33 cellular contexts compared by ENCODE assay signal in the genomic region with DNA sequence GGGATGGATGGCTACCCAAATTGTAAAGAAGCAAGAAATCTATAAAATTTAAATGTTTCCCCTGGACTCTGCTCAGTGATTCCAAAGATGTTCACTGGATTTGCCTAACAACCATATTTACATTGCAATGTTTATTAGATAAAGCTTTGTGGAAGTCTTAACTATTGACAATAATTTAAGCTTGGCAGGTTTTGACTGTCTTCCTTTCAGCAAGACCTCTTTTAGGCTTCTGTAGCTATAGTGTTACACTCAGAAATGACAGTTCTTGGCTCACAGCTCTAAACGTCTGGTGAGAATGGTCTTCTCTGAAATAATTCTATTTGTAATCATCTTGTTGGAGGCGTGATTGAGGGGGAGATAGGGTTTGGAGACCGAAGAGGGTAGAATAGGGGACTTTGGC. TPM values are rescaled to one million over a fixed set of nuclear protein-coding genes. Genes with fewer than 3 reads are reported as not detected.
"Had no signal": no experiment of that assay in that cellular context is flagged by ENCODE, and none has a peak within 500 bp of the region (broad histone marks: within the 10 kb centered on the region; RNA-seq: fewer than 3 reads in every experiment).

No MANE protein-coding gene starts in this region.

- ATAC-seq: Panc1, Right ventricle myocardium inferior, SK-N-SH treated with all-trans-retinoic acid at 6 μM for 48 hours had no signal

- DNase-seq: Karpas-422, MM.1S, MV-4-11, NCI-H1092, NCI-H1105, NCI-H1417 treated with DMSO at 0.1 percent for 48 hours, NCI-H1436 treated with DMSO at 0.1 percent for 48 hours, NCI-H1694 treated with DMSO at 0.1 percent for 48 hours, NCI-H187 treated with DMSO at 0.1 percent for 48 hours, NCI-H2029, NCI-H2081, NCI-H2171 treated with DMSO at 0.1 percent for 48 hours, NCI-H2227 treated with DMSO at 0.1 percent for 48 hours, NCI-H345, NCI-H446, NCI-H510A treated with DMSO at 0.1 percent for 48 hours, NCI-H524 treated with DMSO at 0.1 percent for 48 hours, NCI-H526 treated with DMSO at 0.1 percent for 48 hours, NCI-H774, PC-9, SHP77, SIG-M5, SJCRH30 had no signal

- H3K27ac ChIP-seq: KMS-11, PC-9, RWPE1, SJCRH30, SK-N-MC had no signal

RNA-seq across cellular contexts. Expression of a gene that starts 44.8 kb away (rescaled TPM):
- total RNA-seq: LHCN-M2, MCF 10A, NCI-H460, OCI-LY7, PC-9, SJCRH30 had no signal
